In the genomic region with DNA sequence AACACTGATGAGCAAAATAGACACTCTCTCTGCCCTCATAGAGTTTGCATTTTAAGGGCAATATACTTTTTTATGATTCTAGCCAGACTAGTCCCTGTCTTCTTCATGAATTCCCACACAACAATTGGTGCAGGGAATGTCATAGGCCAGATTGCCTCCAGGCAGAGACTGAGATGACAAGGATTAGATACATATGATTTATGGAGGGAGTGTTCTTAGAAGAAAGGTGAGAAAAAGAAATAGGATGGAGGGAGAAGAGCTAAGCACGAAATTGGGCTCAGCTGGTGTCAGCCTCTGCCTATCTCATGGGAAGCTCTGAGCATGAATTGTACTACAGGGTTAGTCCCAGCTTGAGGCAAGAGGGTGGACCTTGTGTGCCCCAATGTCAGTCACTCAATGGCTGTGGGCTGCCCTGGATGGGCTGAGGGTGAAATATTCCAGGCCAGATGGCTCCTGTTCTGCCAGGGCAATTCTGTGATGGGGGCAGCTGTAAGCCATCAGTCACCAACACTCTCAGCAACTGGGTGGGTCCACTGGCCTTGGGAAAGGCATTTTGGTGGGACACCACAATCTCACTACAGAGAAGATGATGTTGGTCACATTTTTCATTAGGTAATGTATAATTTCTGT, we compare ENCODE assay signal across 2 cellular contexts.
TF ChIP-seq lines count a peak whose summit lies in the region.

No MANE protein-coding gene starts in this region.

TF ChIP-seq in SK-N-SH, 30 proteins besides CTCF, POLR2A, EP300 and RAD21:
- TF ChIP-seq, protein P1, sequence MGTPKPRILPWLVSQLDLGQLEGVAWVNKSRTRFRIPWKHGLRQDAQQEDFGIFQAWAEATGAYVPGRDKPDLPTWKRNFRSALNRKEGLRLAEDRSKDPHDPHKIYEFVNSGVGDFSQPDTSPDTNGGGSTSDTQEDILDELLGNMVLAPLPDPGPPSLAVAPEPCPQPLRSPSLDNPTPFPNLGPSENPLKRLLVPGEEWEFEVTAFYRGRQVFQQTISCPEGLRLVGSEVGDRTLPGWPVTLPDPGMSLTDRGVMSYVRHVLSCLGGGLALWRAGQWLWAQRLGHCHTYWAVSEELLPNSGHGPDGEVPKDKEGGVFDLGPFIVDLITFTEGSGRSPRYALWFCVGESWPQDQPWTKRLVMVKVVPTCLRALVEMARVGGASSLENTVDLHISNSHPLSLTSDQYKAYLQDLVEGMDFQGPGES (IDR thresholded peaks at IDR 0.05; ENCODE audit: low read depth, low read length) = no peak
- TF ChIP-seq JUND (IDR thresholded peaks at IDR 0.05) (no peak), TAF1 (IDR thresholded peaks at IDR 0.05; ENCODE audit: borderline replicate concordance, low read depth, low read length) (no peak)

TF ChIP-seq in SK-N-SH treated with all-trans-retinoic acid at 6 μM for 48 hours, 23 proteins besides CTCF, POLR2A, EP300 and RAD21 (continued from another document):
- TF ChIP-seq, protein P2, sequence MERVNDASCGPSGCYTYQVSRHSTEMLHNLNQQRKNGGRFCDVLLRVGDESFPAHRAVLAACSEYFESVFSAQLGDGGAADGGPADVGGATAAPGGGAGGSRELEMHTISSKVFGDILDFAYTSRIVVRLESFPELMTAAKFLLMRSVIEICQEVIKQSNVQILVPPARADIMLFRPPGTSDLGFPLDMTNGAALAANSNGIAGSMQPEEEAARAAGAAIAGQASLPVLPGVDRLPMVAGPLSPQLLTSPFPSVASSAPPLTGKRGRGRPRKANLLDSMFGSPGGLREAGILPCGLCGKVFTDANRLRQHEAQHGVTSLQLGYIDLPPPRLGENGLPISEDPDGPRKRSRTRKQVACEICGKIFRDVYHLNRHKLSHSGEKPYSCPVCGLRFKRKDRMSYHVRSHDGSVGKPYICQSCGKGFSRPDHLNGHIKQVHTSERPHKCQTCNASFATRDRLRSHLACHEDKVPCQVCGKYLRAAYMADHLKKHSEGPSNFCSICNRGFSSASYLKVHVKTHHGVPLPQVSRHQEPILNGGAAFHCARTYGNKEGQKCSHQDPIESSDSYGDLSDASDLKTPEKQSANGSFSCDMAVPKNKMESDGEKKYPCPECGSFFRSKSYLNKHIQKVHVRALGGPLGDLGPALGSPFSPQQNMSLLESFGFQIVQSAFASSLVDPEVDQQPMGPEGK (CRISPR knock-in tag; IDR thresholded peaks at IDR 0.05; ENCODE audit: borderline replicate concordance) = no peak
- TF ChIP-seq, protein P3, sequence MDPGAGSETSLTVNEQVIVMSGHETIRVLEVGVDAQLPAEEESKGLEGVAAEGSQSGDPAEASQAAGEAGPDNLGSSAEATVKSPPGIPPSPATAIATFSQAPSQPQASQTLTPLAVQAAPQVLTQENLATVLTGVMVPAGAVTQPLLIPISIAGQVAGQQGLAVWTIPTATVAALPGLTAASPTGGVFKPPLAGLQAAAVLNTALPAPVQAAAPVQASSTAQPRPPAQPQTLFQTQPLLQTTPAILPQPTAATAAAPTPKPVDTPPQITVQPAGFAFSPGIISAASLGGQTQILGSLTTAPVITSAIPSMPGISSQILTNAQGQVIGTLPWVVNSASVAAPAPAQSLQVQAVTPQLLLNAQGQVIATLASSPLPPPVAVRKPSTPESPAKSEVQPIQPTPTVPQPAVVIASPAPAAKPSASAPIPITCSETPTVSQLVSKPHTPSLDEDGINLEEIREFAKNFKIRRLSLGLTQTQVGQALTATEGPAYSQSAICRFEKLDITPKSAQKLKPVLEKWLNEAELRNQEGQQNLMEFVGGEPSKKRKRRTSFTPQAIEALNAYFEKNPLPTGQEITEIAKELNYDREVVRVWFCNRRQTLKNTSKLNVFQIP (CRISPR knock-in tag; IDR thresholded peaks at IDR 0.05; ENCODE audit: borderline replicate concordance, low read depth) = no peak
- TF ChIP-seq OSR1 (CRISPR knock-in tag; IDR thresholded peaks at IDR 0.05) (no peak), CSDC2 (CRISPR knock-in tag; IDR thresholded peaks at IDR 0.05) (no peak), ZFP3 (CRISPR knock-in tag; IDR thresholded peaks at IDR 0.05) (no peak), ZC3H10 (CRISPR knock-in tag; IDR thresholded peaks at IDR 0.05) (no peak), RARB (CRISPR knock-in tag; IDR thresholded peaks at IDR 0.05) (no peak), ZNF565 (CRISPR knock-in tag; conservative IDR thresholded peaks at IDR 0.05; ENCODE audit: low read depth) (no peak), ISL1 (CRISPR knock-in tag; IDR thresholded peaks at IDR 0.05) (no peak), BACH2 (CRISPR knock-in tag; IDR thresholded peaks at IDR 0.05; ENCODE audit: borderline replicate concordance) (no peak)
- TF ChIP-seq, protein P4, sequence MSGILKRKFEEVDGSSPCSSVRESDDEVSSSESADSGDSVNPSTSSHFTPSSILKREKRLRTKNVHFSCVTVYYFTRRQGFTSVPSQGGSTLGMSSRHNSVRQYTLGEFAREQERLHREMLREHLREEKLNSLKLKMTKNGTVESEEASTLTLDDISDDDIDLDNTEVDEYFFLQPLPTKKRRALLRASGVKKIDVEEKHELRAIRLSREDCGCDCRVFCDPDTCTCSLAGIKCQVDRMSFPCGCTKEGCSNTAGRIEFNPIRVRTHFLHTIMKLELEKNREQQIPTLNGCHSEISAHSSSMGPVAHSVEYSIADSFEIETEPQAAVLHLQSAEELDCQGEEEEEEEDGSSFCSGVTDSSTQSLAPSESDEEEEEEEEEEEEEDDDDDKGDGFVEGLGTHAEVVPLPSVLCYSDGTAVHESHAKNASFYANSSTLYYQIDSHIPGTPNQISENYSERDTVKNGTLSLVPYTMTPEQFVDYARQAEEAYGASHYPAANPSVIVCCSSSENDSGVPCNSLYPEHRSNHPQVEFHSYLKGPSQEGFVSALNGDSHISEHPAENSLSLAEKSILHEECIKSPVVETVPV (CRISPR knock-in tag; IDR thresholded peaks at IDR 0.05) = no peak
